ENCODE assay signal across 23 cellular contexts in the genomic region with DNA sequence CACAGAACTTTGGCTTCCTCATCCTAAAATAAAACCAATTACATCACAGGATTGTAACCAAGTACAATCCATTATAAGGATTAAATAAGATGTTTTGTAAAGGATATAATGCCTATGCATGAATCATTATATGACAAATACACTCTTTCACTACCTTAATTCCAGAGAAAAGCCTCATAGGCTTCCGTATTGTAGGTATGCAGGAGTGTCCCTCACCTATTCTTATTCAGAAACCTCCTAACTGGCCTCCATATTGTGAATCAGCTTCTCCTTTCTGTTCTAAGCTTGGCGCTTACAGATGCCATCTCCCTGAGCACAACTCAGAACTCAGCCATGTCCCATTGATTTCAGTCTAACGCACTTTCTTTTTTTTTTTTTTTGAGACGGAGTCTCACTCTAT.
DNase-seq lines count a peak whose midpoint lies in the region; ATAC-seq and TF ChIP-seq lines count a peak whose summit lies in the region.
"Had no signal": no experiment of that assay in that cellular context is flagged by ENCODE, and none has a peak within 500 bp of the region (broad histone marks: within the 10 kb centered on the region; RNA-seq: fewer than 3 reads in every experiment).

No MANE protein-coding gene starts in this region.

- peaks cover 7% of the 10 kb centered on the region for H3K4me1 Mint-ChIP-seq in GM23338
- H3K4me1 Mint-ChIP-seq in WTC11, result peaks cover 8% of the 10 kb centered on the region
- no peaks in the 10 kb centered on the region for H3K4me1 Mint-ChIP-seq in nephron progenitor cell
- H3K4me1 Mint-ChIP-seq: CD14-positive monocyte; CD8-positive, alpha-beta memory T cell had no signal

- H3K27me3 ChIP-seq in GM23338 (ENCODE audit: insufficient read depth) (no peaks in the 10 kb centered on the region), esophagus squamous epithelium (no peaks in the 10 kb centered on the region), PC-3 (ENCODE audit: low read length) (no peaks in the 10 kb centered on the region)
- no peaks in the 10 kb centered on the region for H3K27me3 ChIP-seq in effector memory CD4-positive, alpha-beta T cell (replicated peaks; ENCODE audit: control insufficient read depth, insufficient read depth, low read length, poor library complexity, severe bottlenecking)
- H3K27me3 ChIP-seq: BLaER1 treated with 17β-estradiol and CSF1 and Interleukin-3, amounts not matched to agents 10 nM and 100 nM had no signal

- no TSS peak for BruUV-seq in PC-3 (replicated peaks; lab: Mats Ljungman, UMichigan)

- H3K4me2 ChIP-seq in GM23338, result no peak overlapping the region
- no peak overlapping the region for H3K4me2 ChIP-seq in PC-3 (ENCODE audit: low read length)
- H3K4me2 ChIP-seq: A549; BLaER1 treated with 17β-estradiol and CSF1 and Interleukin-3, amounts not matched to agents 10 nM and 100 nM had no signal

- H3K27me3 Mint-ChIP-seq in GM23338 (ENCODE audit: insufficient read depth, low read depth, poor library complexity) (peaks cover 7% of the 10 kb centered on the region), WTC11 (ENCODE audit: low read depth) (no peaks in the 10 kb centered on the region), nephron progenitor cell (ENCODE audit: low read depth, poor library complexity) (peaks cover 10% of the 10 kb centered on the region)

- H3K4me1 ChIP-seq in GM23338 (ENCODE audit: insufficient read depth) (peaks cover 3% of the 10 kb centered on the region; the same call in 1 of the 2 replicates), esophagus squamous epithelium (peaks cover 0 to 8% (median under 1%) of the 10 kb centered on the region in 3 donors), PC-3 (ENCODE audit: insufficient read depth, low read length) (peaks cover 12% of the 10 kb centered on the region)
- no peaks in the 10 kb centered on the region for H3K4me1 ChIP-seq in effector memory CD4-positive, alpha-beta T cell (ENCODE audit: control insufficient read depth, insufficient read depth, low read length, poor library complexity, severe bottlenecking)
- H3K4me1 ChIP-seq: BE2C; BLaER1 treated with 17β-estradiol and CSF1 and Interleukin-3, amounts not matched to agents 10 nM and 100 nM had no signal

- H3K27ac Mint-ChIP-seq in GM23338 (no peak overlapping the region), WTC11 (no peak overlapping the region), nephron progenitor cell (no peak overlapping the region)
- H3K27ac Mint-ChIP-seq: CD14-positive monocyte; CD4-positive, alpha-beta T cell; CD8-positive, alpha-beta memory T cell had no signal

- H3K9me3 ChIP-seq in esophagus squamous epithelium (no peaks in the 10 kb centered on the region), PC-3 (ENCODE audit: low read length) (no peaks in the 10 kb centered on the region)
- H3K9me3 ChIP-seq in effector memory CD4-positive, alpha-beta T cell (ENCODE audit: control insufficient read depth, low read length), result no peaks in the 10 kb centered on the region
- H3K9me3 ChIP-seq: A549; BE2C; BLaER1 treated with 17β-estradiol and CSF1 and Interleukin-3, amounts not matched to agents 10 nM and 100 nM had no signal

- H3K36me3 ChIP-seq in GM23338 (ENCODE audit: insufficient read depth) (no peaks in the 10 kb centered on the region), esophagus squamous epithelium (peaks cover 0 to 5% (median 0%) of the 10 kb centered on the region in 3 donors), PC-3 (ENCODE audit: low read depth, low read length) (peaks cover 48% of the 10 kb centered on the region)
- H3K36me3 ChIP-seq in effector memory CD4-positive, alpha-beta T cell (ENCODE audit: control insufficient read depth, insufficient read depth, low read length), result no peaks in the 10 kb centered on the region
- H3K36me3 ChIP-seq: BE2C; BLaER1 treated with 17β-estradiol and CSF1 and Interleukin-3, amounts not matched to agents 10 nM and 100 nM had no signal

- no peak overlapping the region for H3K27ac ChIP-seq in GM23338 (ENCODE audit: low read depth)
- H3K27ac ChIP-seq in epithelial cell of prostate, result peak overlapping the region; percentile 64
- H3K27ac ChIP-seq in esophagus squamous epithelium, result peak overlapping the region in 3 of 4 donors; percentile 31 to 49 (median 48)
- no peak overlapping the region for H3K27ac ChIP-seq in effector memory CD4-positive, alpha-beta T cell (ENCODE audit: insufficient read depth, low read length, poor library complexity, severe bottlenecking)
- no peak overlapping the region for H3K27ac ChIP-seq in PC-3 (ENCODE audit: low read length)
- H3K27ac ChIP-seq: A549; BLaER1 treated with 17β-estradiol and CSF1 and Interleukin-3, amounts not matched to agents 10 nM and 100 nM had no signal

- no peaks in the 10 kb centered on the region for H3K36me3 Mint-ChIP-seq in GM23338 (ENCODE audit: low read depth)
- no peaks in the 10 kb centered on the region for H3K36me3 Mint-ChIP-seq in WTC11
- no peaks in the 10 kb centered on the region for H3K36me3 Mint-ChIP-seq in nephron progenitor cell (ENCODE audit: low read depth)
- H3K36me3 Mint-ChIP-seq: CD14-positive monocyte; CD8-positive, alpha-beta memory T cell had no signal

- CTCF ChIA-PET in WTC11 (lab: Charles Lee), result interaction anchor here (0.7 to 1.7 kb wide), 2 partner anchors 13 to 200 kb away, joined by 3 to 6 read pairs; no protein-coding TSS in a partner anchor
- CTCF ChIA-PET in PC-3 (lab: Charles Lee), result no interaction called here

- H3K9ac ChIP-seq in PC-3 (ENCODE audit: low read length), result no peak overlapping the region
- H3K9ac ChIP-seq: BLaER1 treated with 17β-estradiol and CSF1 and Interleukin-3, amounts not matched to agents 10 nM and 100 nM had no signal

- H2AFZ ChIP-seq in GM23338 (no peak overlapping the region), PC-3 (ENCODE audit: low read length) (no peak overlapping the region)

- H3K9me2 ChIP-seq in GM23338 (ENCODE audit: insufficient read depth) (no peaks in the 10 kb centered on the region), PC-3 (replicated peaks; ENCODE audit: low read length) (no peaks in the 10 kb centered on the region)

- H3K4me3 Mint-ChIP-seq in GM23338, result no peak overlapping the region
- no peak overlapping the region for H3K4me3 Mint-ChIP-seq in WTC11
- no peak overlapping the region for H3K4me3 Mint-ChIP-seq in nephron progenitor cell
- H3K4me3 Mint-ChIP-seq: CD14-positive monocyte; CD4-positive, alpha-beta T cell; CD8-positive, alpha-beta memory T cell had no signal

- no peaks in the 10 kb centered on the region; the same call in 2 of the 3 replicates for H3K9me3 Mint-ChIP-seq in GM23338
- H3K9me3 Mint-ChIP-seq in WTC11, result no peaks in the 10 kb centered on the region
- H3K9me3 Mint-ChIP-seq in nephron progenitor cell, result no peaks in the 10 kb centered on the region
- H3K9me3 Mint-ChIP-seq: CD14-positive monocyte; CD4-positive, alpha-beta T cell; CD8-positive, alpha-beta memory T cell had no signal

- H4K20me1 ChIP-seq in GM23338 (replicated peaks; ENCODE audit: insufficient read depth) (no peaks in the 10 kb centered on the region), PC-3 (ENCODE audit: low read length) (no peaks in the 10 kb centered on the region)
- H4K20me1 ChIP-seq: BLaER1 treated with 17β-estradiol and CSF1 and Interleukin-3, amounts not matched to agents 10 nM and 100 nM had no signal

- no peak overlapping the region for H3K4me3 ChIP-seq in GM23338
- H3K4me3 ChIP-seq in esophagus squamous epithelium, result no peak overlapping the region
- H3K4me3 ChIP-seq in effector memory CD4-positive, alpha-beta T cell (ENCODE audit: insufficient read depth, low read depth, low read length, poor library complexity, severe bottlenecking), result no peak overlapping the region
- H3K4me3 ChIP-seq in PC-3 (ENCODE audit: low read length), result no peak overlapping the region
- H3K4me3 ChIP-seq: A549; BLaER1 treated with 17β-estradiol and CSF1 and Interleukin-3, amounts not matched to agents 10 nM and 100 nM had no signal

- H3F3A ChIP-seq in GM23338 (replicated peaks; ENCODE audit: low read depth), result no peaks in the 10 kb centered on the region
- H3F3A ChIP-seq in PC-3 (ENCODE audit: low read length, unreplicated experiment), result no peaks in the 10 kb centered on the region

- TF ChIP-seq CTCF in GM23338 (conservative IDR thresholded peaks at IDR 0.05; ENCODE audit: low read depth in 2 of 2) (no peak), WTC11 (IDR thresholded peaks at IDR 0.05) (no peak), esophagus squamous epithelium (IDR thresholded peaks at IDR 0.05) (no peak), nephron progenitor cell (IDR thresholded peaks at IDR 0.05) (no peak), PC-3 (conservative IDR thresholded peaks at IDR 0.05; ENCODE audit: low read depth, low read length) (no peak)

- intact Hi-C loops in esophagus squamous epithelium (cut with DNase I) (no loop called here), PC-3 (cut with micrococcal nuclease) (no loop called here)

- POLR2A ChIA-PET in WTC11 (lab: Charles Lee), result interaction anchor here (0.7 kb wide), 1 partner anchor 96 kb away, joined by 3 read pairs; no protein-coding TSS in a partner anchor
- POLR2A ChIA-PET in PC-3 (lab: Charles Lee; ENCODE audit: unreplicated experiment), result no interaction called here

- ATAC-seq in GM23338 (peak; percentile 54; the same call in 1 of the 3 replicates), WTC11 (peak; percentile 78), GM18520 (IDR thresholded peaks at IDR 0.05; ENCODE audit: unreplicated experiment) (no peak), PC-3 (no peak)
- ATAC-seq: A549 had no signal

- 80 to 86% methylated on average over 4 of the region's 4 CpGs for WGBS in esophagus squamous epithelium, 2 donors

- no peak for TF ChIP-seq POLR2A in esophagus squamous epithelium (IDR thresholded peaks at IDR 0.05)

- DNase-seq in GM23338 (ENCODE audit: low spot score) (peak; percentile 26), WTC11 (ENCODE audit: low spot score) (no peak), epithelial cell of prostate (ENCODE audit: low read depth, low spot score) (no peak), esophagus squamous epithelium (lab: John Stamatoyannopoulos, UW) (no peak), nephron progenitor cell (no peak), PC-3 (no peak)
- DNase-seq in effector memory CD4-positive, alpha-beta T cell, result no peak
- DNase-seq: 8988T; ACHN; AML-193; BE2C; CD4-positive, alpha-beta T cell; CD8-positive, alpha-beta memory T cell; DMS 273 treated with DMSO at 0.1 percent for 48 hours; DMS79; EL; GDM1; H7; HCEC 1CT had no signal

- no peaks in the 10 kb centered on the region for H3K79me2 ChIP-seq in GM23338 (replicated peaks; ENCODE audit: insufficient read depth)
- no peaks in the 10 kb centered on the region for H3K79me2 ChIP-seq in PC-3 (ENCODE audit: low read length)

TF ChIP-seq in GM23338, 12 proteins besides CTCF, POLR2A, EP300 and RAD21 (continues in another document):
- TF ChIP-seq ZNF114 (CRISPR knock-in tag; IDR thresholded peaks at IDR 0.05) (no peak), STAT1 (IDR thresholded peaks at IDR 0.05; ENCODE audit: unreplicated experiment) (no peak), POLR2AphosphoS5 (IDR thresholded peaks at IDR 0.05; ENCODE audit: low read depth) (no peak), CREB1 (CRISPR knock-in tag; IDR thresholded peaks at IDR 0.05; ENCODE audit: low read depth) (no peak)

TF ChIP-seq in WTC11, 78 proteins besides CTCF, POLR2A, EP300 and RAD21 (continues in another document):
- TF ChIP-seq NR3C1 (CRISPR knock-in tag; conservative IDR thresholded peaks at IDR 0.05; ENCODE audit: low read depth), result no peak

Comparison
In these comparisons a context has a peak if more than half of its experiments do, and no peak if none do; other contexts are left out.
1. ATAC-seq: peak in GM23338 (single experiment) and WTC11 (single experiment); none in GM18520 (single experiment) and PC-3 (single experiment).
2. H3K27ac ChIP-seq: peak in epithelial cell of prostate (single experiment) and esophagus squamous epithelium (3 of 4); none in GM23338 (single experiment), effector memory CD4-positive, alpha-beta T cell (single experiment) and PC-3 (single experiment).